In the genomic region with DNA sequence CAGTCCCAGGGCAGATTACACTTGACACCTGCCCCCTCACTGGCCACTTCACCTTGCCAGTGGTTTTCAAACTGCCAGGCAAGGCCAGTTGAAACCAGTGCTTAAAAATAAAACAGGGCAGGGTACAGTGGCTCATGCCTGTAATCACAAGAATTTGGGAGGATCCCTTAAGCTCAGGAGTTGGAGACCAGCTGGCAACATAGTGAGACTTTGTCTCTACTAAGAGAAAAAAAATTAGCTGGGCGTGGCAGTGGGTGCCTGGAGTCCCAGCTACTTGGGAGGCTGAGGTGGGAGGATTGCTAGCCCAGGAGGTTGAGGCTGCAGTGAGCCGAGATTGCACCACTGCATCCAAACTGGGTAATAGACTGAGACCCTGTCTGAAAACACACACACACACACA, we compare ENCODE assay signal across 24 cellular contexts. TPM values are rescaled to one million over a fixed set of nuclear protein-coding genes. Genes with fewer than 3 reads are reported as not detected.
"Had no signal": no experiment of that assay in that cellular context is flagged by ENCODE, and none has a peak within 500 bp of the region (broad histone marks: within the 10 kb centered on the region; RNA-seq: fewer than 3 reads in every experiment).

No MANE protein-coding gene starts in this region.

- H3K9me3 ChIP-seq: esophagus muscularis mucosa, gastrocnemius medialis, pancreas had no signal

- H3K36me3 ChIP-seq: brain microvascular endothelial cell, esophagus muscularis mucosa, gastrocnemius medialis, pancreas, right atrium auricular region, tibial nerve had no signal

- H3K27ac ChIP-seq: brain microvascular endothelial cell, esophagus muscularis mucosa, gastrocnemius medialis, pancreas, psoas muscle, right atrium auricular region, tibial nerve had no signal

- H3K27me3 ChIP-seq: brain microvascular endothelial cell, esophagus muscularis mucosa, gastrocnemius medialis, pancreas, right atrium auricular region, tibial nerve had no signal

- DNase-seq: activated CD4-positive, alpha-beta memory T cell treated with anti-CD3 and anti-CD28 coated beads for 36 hours; activated CD4-positive, alpha-beta T cell treated with anti-CD3 and anti-CD28 coated beads, Interleukin-2, amount 10 ng/mL, durations not matched to agents 24 days and 14 days; activated CD4-positive, CD25-positive, alpha-beta regulatory T cell treated with anti-CD3 and anti-CD28 coated beads, Interleukin-2, amount 50 U/mL, for 72 hours; activated CD8-positive, alpha-beta memory T cell treated with anti-CD3 and anti-CD28 coated beads, Interleukin-2, amount 50 U/mL, for 4 hours; activated effector memory CD4-positive, alpha-beta T cell treated with anti-CD3 and anti-CD28 coated beads, Interleukin-2, amount 50 U/mL, for 16 hours; activated naive CD4-positive, alpha-beta T cell treated with anti-CD3 and anti-CD28 coated beads, Interleukin-2, amount 10 ng/mL, durations not matched to agents 7 days and 5 days; activated naive CD8-positive, alpha-beta T cell treated with anti-CD3 and anti-CD28 coated beads, Interleukin-2, amount 10 ng/mL, durations not matched to agents 7 days and 5 days; activated T-cell treated with anti-CD3 and anti-CD28 coated beads, Interleukin-2, amount 50 U/mL, for 1 hour; brain microvascular endothelial cell; caudate nucleus; gastrocnemius medialis; glutamatergic neuron; left cardiac atrium; left ventricle myocardium superior; naive thymus-derived CD4-positive, alpha-beta T cell; nucleus accumbens; pancreas; psoas muscle; stimulated activated naive CD4-positive, alpha-beta T cell treated with Interleukin-2 at 50 U/mL for 16 hours; T-helper 9 cell had no signal

- H3K4me1 ChIP-seq: esophagus muscularis mucosa, gastrocnemius medialis, pancreas, tibial nerve had no signal

- H3K4me3 ChIP-seq: esophagus muscularis mucosa, gastrocnemius medialis, pancreas, psoas muscle, right atrium auricular region, tibial nerve had no signal

- ATAC-seq: gastrocnemius medialis; left cardiac atrium; left ventricle myocardium superior; naive thymus-derived CD4-positive, alpha-beta T cell; pancreas; psoas muscle had no signal

RNA-seq across cellular contexts. Expression of a gene that starts 58.1 kb away (rescaled TPM):
- total RNA-seq: activated CD4-positive, alpha-beta memory T cell treated with anti-CD3 and anti-CD28 coated beads for 36 hours; activated CD4-positive, alpha-beta T cell treated with anti-CD3 and anti-CD28 coated beads, Interleukin-2, amount 10 ng/mL, durations not matched to agents 24 days and 14 days; ureter had no signal
